Comparison of ENCODE assay signal across 22 cellular contexts in genomic region chr2:43766006-43766405, GRCh38. TPM values are rescaled to one million over a fixed set of nuclear protein-coding genes. Genes with fewer than 3 reads are reported as not detected.
DNase-seq lines count a peak whose midpoint lies in the region; ATAC-seq and TF ChIP-seq lines count a peak whose summit lies in the region.
"Had no signal": no experiment of that assay in that cellular context is flagged by ENCODE, and none has a peak within 500 bp of the region (broad histone marks: within the 10 kb centered on the region; RNA-seq: fewer than 3 reads in every experiment).

No MANE protein-coding gene starts in this region.

- no peak for ATAC-seq in stimulated activated naive CD8-positive, alpha-beta T cell treated with anti-CD3 and anti-CD28 coated beads, Interleukin-15, Interleukin-2, amounts not matched to agents 100 U/mL and 50 U/mL, for 24 hours
- ATAC-seq in naive thymus-derived CD8-positive, alpha-beta T cell = no peak
- no peak for ATAC-seq in HG02678 (IDR thresholded peaks at IDR 0.05; ENCODE audit: unreplicated experiment)
- ATAC-seq in natural killer cell = no peak
- ATAC-seq: GM23338, psoas muscle had no signal

- no peaks in the 10 kb centered on the region for H3K36me3 Mint-ChIP-seq in stimulated activated naive CD8-positive, alpha-beta T cell treated with anti-CD3 and anti-CD28 coated beads, Interleukin-15, Interleukin-2, amounts not matched to agents 100 ng/mL and 50 ng/mL, for 24 hours (ENCODE audit: low read depth)
- H3K36me3 Mint-ChIP-seq in naive thymus-derived CD8-positive, alpha-beta T cell = peaks cover 0 to 1% (median 0%) of the 10 kb centered on the region in 3 donors
- H3K36me3 Mint-ChIP-seq in natural killer cell = no peaks in the 10 kb centered on the region
- H3K36me3 Mint-ChIP-seq: activated naive CD4-positive, alpha-beta T cell treated with anti-CD3 and anti-CD28 coated beads, Interleukin-2, amount 10 ng/mL, durations not matched to agents 7 days and 5 days; neural progenitor cell had no signal

- peak overlapping the region; percentile 55 for H3K27ac Mint-ChIP-seq in stimulated activated naive CD8-positive, alpha-beta T cell treated with anti-CD3 and anti-CD28 coated beads, Interleukin-15, Interleukin-2, amounts not matched to agents 100 ng/mL and 50 ng/mL, for 24 hours
- no peak overlapping the region for H3K27ac Mint-ChIP-seq in naive thymus-derived CD8-positive, alpha-beta T cell
- H3K27ac Mint-ChIP-seq in natural killer cell = no peak overlapping the region
- H3K27ac Mint-ChIP-seq: activated naive CD4-positive, alpha-beta T cell treated with anti-CD3 and anti-CD28 coated beads, Interleukin-2, amount 10 ng/mL, durations not matched to agents 7 days and 5 days; CD4-positive, CD25-positive, alpha-beta regulatory T cell; GM23338; mesothelial cell of epicardium; neural progenitor cell; T-helper 1 cell treated with Interleukin-12 subunit alpha and Interleukin-12 subunit beta and Interleukin-4 antibody, amounts not matched to agents 30 μg/mL and 1 μg/mL, for 36 hours had no signal

- intact Hi-C loops in natural killer cell (cut with micrococcal nuclease) = no loop called here

- H3K4me3 Mint-ChIP-seq in stimulated activated naive CD8-positive, alpha-beta T cell treated with anti-CD3 and anti-CD28 coated beads, Interleukin-15, Interleukin-2, amounts not matched to agents 100 ng/mL and 50 ng/mL, for 24 hours = no peak overlapping the region
- H3K4me3 Mint-ChIP-seq in naive thymus-derived CD8-positive, alpha-beta T cell = no peak overlapping the region
- H3K4me3 Mint-ChIP-seq in natural killer cell = no peak overlapping the region
- H3K4me3 Mint-ChIP-seq: activated naive CD4-positive, alpha-beta T cell treated with anti-CD3 and anti-CD28 coated beads, Interleukin-2, amount 10 ng/mL, durations not matched to agents 7 days and 5 days; CD4-positive, CD25-positive, alpha-beta regulatory T cell; GM23338; mesothelial cell of epicardium; neural progenitor cell; T-helper 1 cell treated with Interleukin-12 subunit alpha and Interleukin-12 subunit beta and Interleukin-4 antibody, amounts not matched to agents 30 μg/mL and 1 μg/mL, for 36 hours had no signal

- H3K9me3 Mint-ChIP-seq in stimulated activated naive CD8-positive, alpha-beta T cell treated with anti-CD3 and anti-CD28 coated beads, Interleukin-15, Interleukin-2, amounts not matched to agents 100 ng/mL and 50 ng/mL, for 24 hours = no peaks in the 10 kb centered on the region
- no peaks in the 10 kb centered on the region for H3K9me3 Mint-ChIP-seq in naive thymus-derived CD8-positive, alpha-beta T cell
- no peaks in the 10 kb centered on the region for H3K9me3 Mint-ChIP-seq in natural killer cell
- H3K9me3 Mint-ChIP-seq: activated naive CD4-positive, alpha-beta T cell treated with anti-CD3 and anti-CD28 coated beads, Interleukin-2, amount 10 ng/mL, durations not matched to agents 7 days and 5 days; CD4-positive, CD25-positive, alpha-beta regulatory T cell; GM23338; mesothelial cell of epicardium; neural progenitor cell; T-helper 1 cell treated with Interleukin-12 subunit alpha and Interleukin-12 subunit beta and Interleukin-4 antibody, amounts not matched to agents 30 μg/mL and 1 μg/mL, for 36 hours had no signal

- peaks cover 20% of the 10 kb centered on the region for H3K4me1 Mint-ChIP-seq in stimulated activated naive CD8-positive, alpha-beta T cell treated with anti-CD3 and anti-CD28 coated beads, Interleukin-15, Interleukin-2, amounts not matched to agents 100 ng/mL and 50 ng/mL, for 24 hours (ENCODE audit: low read depth)
- H3K4me1 Mint-ChIP-seq in naive thymus-derived CD8-positive, alpha-beta T cell = no peaks in the 10 kb centered on the region
- no peaks in the 10 kb centered on the region for H3K4me1 Mint-ChIP-seq in natural killer cell
- H3K4me1 Mint-ChIP-seq: activated naive CD4-positive, alpha-beta T cell treated with anti-CD3 and anti-CD28 coated beads, Interleukin-2, amount 10 ng/mL, durations not matched to agents 7 days and 5 days; CD4-positive, CD25-positive, alpha-beta regulatory T cell; GM23338; mesothelial cell of epicardium; neural progenitor cell had no signal

- TF ChIP-seq CTCF in epithelial cell of esophagus (IDR thresholded peaks at IDR 0.05; ENCODE audit: insufficient read depth, low read depth, low read length, missing control alignments) (no peak), natural killer cell (IDR thresholded peaks at IDR 0.05) (no peak)

- DNase-seq in stimulated activated naive CD8-positive, alpha-beta T cell treated with anti-CD3 and anti-CD28 coated beads, Interleukin-15, Interleukin-2, amounts not matched to agents 100 U/mL and 50 U/mL, for 24 hours = no peak
- peak; percentile 77 for DNase-seq in NCI-H2171 treated with DMSO at 0.1 percent for 48 hours (lab: John Stamatoyannopoulos, UW)
- peak; percentile 64 for DNase-seq in epithelial cell of esophagus (ENCODE audit: low read depth)
- DNase-seq in naive thymus-derived CD8-positive, alpha-beta T cell = no peak
- DNase-seq in NCI-H1092 (lab: John Stamatoyannopoulos, UW) = no peak
- DNase-seq in natural killer cell = no peak
- DNase-seq: activated naive CD4-positive, alpha-beta T cell treated with anti-CD3 and anti-CD28 coated beads, Interleukin-2, amount 10 ng/mL, durations not matched to agents 7 days and 5 days; CD4-positive, CD25-positive, alpha-beta regulatory T cell; KBM-7; MV-4-11; NCI-H82; psoas muscle; stimulated activated CD4-positive, alpha-beta T cell treated with anti-CD3 and anti-CD28 coated beads, Interleukin-1b, Interleukin-23, amount 100 ng/mL, for 48 hours; stimulated activated naive CD4-positive, alpha-beta T cell had no signal

- peaks cover 7% of the 10 kb centered on the region for H3K27me3 Mint-ChIP-seq in stimulated activated naive CD8-positive, alpha-beta T cell treated with anti-CD3 and anti-CD28 coated beads, Interleukin-15, Interleukin-2, amounts not matched to agents 100 ng/mL and 50 ng/mL, for 24 hours
- peaks cover 0 to 14% (median 0%) of the 10 kb centered on the region in 5 donors for H3K27me3 Mint-ChIP-seq in naive thymus-derived CD8-positive, alpha-beta T cell
- H3K27me3 Mint-ChIP-seq in natural killer cell (ENCODE audit: low read depth in 2 of 2) = peaks cover 2 to 18% of the 10 kb centered on the region in 2 donors

- POLR2A ChIA-PET in naive thymus-derived CD8-positive, alpha-beta T cell (lab: Charles Lee) = no interaction called here

- H3K4me3 ChIP-seq in epithelial cell of esophagus (ENCODE audit: low read length) = no peak overlapping the region
- H3K4me3 ChIP-seq: GM23338, neural progenitor cell, psoas muscle, SJSA1, tibial nerve had no signal

RNA-seq across cellular contexts. Expression of gene DYNC2LI1, which starts 7.8 kb away (rescaled TPM):
- 1 to 10 TPM; 5.3 to 5.8 TPM for total RNA-seq in naive thymus-derived CD8-positive, alpha-beta T cell
- polyA plus RNA-seq in naive thymus-derived CD8-positive, alpha-beta T cell = 1 to 10 TPM; 4.9 to 6.7 (median 6.2) TPM
- total RNA-seq in natural killer cell = 1 to 10 TPM; 2.1 to 4.5 (median 3.2) TPM

Comparison
In these comparisons a context has a peak if more than half of its experiments do, and no peak if none do; other contexts are left out.
1. DNase-seq: peak in NCI-H2171 treated with DMSO at 0.1 percent for 48 hours (single experiment) and epithelial cell of esophagus (single experiment); none in stimulated activated naive CD8-positive, alpha-beta T cell treated with anti-CD3 and anti-CD28 coated beads, Interleukin-15, Interleukin-2, amounts not matched to agents 100 U/mL and 50 U/mL, for 24 hours (single experiment), naive thymus-derived CD8-positive, alpha-beta T cell (0 of 10), NCI-H1092 (single experiment) and natural killer cell (single experiment).